Comparison of ENCODE assay signal across 8 cellular contexts in genomic region chr1:235883261-235883927, GRCh38. TPM values are rescaled to one million over a fixed set of nuclear protein-coding genes. Genes with fewer than 3 reads are reported as not detected.
DNase-seq lines count a peak whose midpoint lies in the region; ATAC-seq and TF ChIP-seq lines count a peak whose summit lies in the region.

No MANE protein-coding gene starts in this region.

- no peak overlapping the region for H3K27ac ChIP-seq in OCI-LY3 (ENCODE audit: low read length)

- H3K79me2 ChIP-seq in OCI-LY3 (ENCODE audit: low read length): no peaks in the 10 kb centered on the region

- H3K4me2 ChIP-seq in OCI-LY3 (ENCODE audit: low read length): 0 out of 2 replicates have a peak overlapping the region, but pooled peaks have one; percentile 16

- TF ChIP-seq CTCF in AG09309 (IDR thresholded peaks at IDR 0.05; ENCODE audit: control insufficient read depth, insufficient read depth, low read depth, low read length, missing control alignments) (no peak), OCI-LY3 (IDR thresholded peaks at IDR 0.05; ENCODE audit: low read depth, low read length) (no peak)

- no peaks in the 10 kb centered on the region for H3K36me3 ChIP-seq in OCI-LY3 (replicated peaks; ENCODE audit: low read depth, low read length)

- peak; percentile 34 for ATAC-seq in GM21447 (IDR thresholded peaks at IDR 0.05; ENCODE audit: unreplicated experiment)
- ATAC-seq in HG02981 (IDR thresholded peaks at IDR 0.05; ENCODE audit: unreplicated experiment): no peak

- H3K9me3 ChIP-seq in OCI-LY3 (ENCODE audit: insufficient read depth, low read length): no peaks in the 10 kb centered on the region

- H3K4me3 ChIP-seq in AG09309 (ENCODE audit: control insufficient read depth, low read depth, low read length) (peak overlapping the region; percentile 1; the same call in 1 of the 2 replicates), OCI-LY3 (ENCODE audit: low read length) (no peak overlapping the region)

- peaks cover 49% of the 10 kb centered on the region for H3K27me3 ChIP-seq in OCI-LY3 (ENCODE audit: low read depth, low read length)

- H2AFZ ChIP-seq in OCI-LY3 (ENCODE audit: low read depth, low read length): no peak overlapping the region

- no peak overlapping the region for H3K9ac ChIP-seq in OCI-LY3 (ENCODE audit: low read length)

- peak; percentile 86 for DNase-seq in AG09309 (ENCODE audit: low read depth)
- peak; percentile 77 to 79 for DNase-seq in dermis microvascular lymphatic vessel endothelial cell (ENCODE audit: low read depth in 2 of 2)
- DNase-seq in middle frontal gyrus (ENCODE audit: extremely low spot score, low spot score): peak; percentile 48
- no peak for DNase-seq in DMS153 treated with DMSO at 0.1 percent for 48 hours (lab: John Stamatoyannopoulos, UW; ENCODE audit: unreplicated experiment)
- DNase-seq in central memory CD4-positive, alpha-beta T cell: no peak

- peaks cover 38% of the 10 kb centered on the region for H3K4me1 ChIP-seq in OCI-LY3 (ENCODE audit: low read length)

- no peaks in the 10 kb centered on the region for H4K20me1 ChIP-seq in OCI-LY3 (ENCODE audit: insufficient read depth, low read length)

RNA-seq across cellular contexts. Expression of gene LYST, which starts 16.7 kb away (rescaled TPM):
- 10.3 and 15.4 TPM in 2 replicates for total RNA-seq in dermis microvascular lymphatic vessel endothelial cell

Comparison
In these comparisons a context has a peak if more than half of its experiments do, and no peak if none do; other contexts are left out.
1. DNase-seq: peak in AG09309 (single experiment), dermis microvascular lymphatic vessel endothelial cell (2 of 2) and middle frontal gyrus (single experiment); none in DMS153 treated with DMSO at 0.1 percent for 48 hours (single experiment) and central memory CD4-positive, alpha-beta T cell (single experiment).